Comparison of ENCODE assay signal across 13 cellular contexts in genomic region chr20:36802326-36803223, GRCh38. TPM values are rescaled to one million over a fixed set of nuclear protein-coding genes. Genes with fewer than 3 reads are reported as not detected.
DNase-seq lines count a peak whose midpoint lies in the region; ATAC-seq lines count a peak whose summit lies in the region.
"Had no signal": no experiment of that assay in that cellular context is flagged by ENCODE, and none has a peak within 500 bp of the region (broad histone marks: within the 10 kb centered on the region; RNA-seq: fewer than 3 reads in every experiment).

No MANE protein-coding gene starts in this region.

- peaks cover 2% of the 10 kb centered on the region for H3K4me1 ChIP-seq in mesenchymal stem cell (ENCODE audit: control insufficient read depth, insufficient read depth, low read depth, low read length)

- peaks cover 73 to 91% of the 10 kb centered on the region in 2 experiments for H3K36me3 ChIP-seq in mesenchymal stem cell (ENCODE audit: control insufficient read depth in 1 of 2, insufficient read depth in 2 of 2, low read depth in 1 of 2, low read length in 2 of 2)

- H3K27me3 ChIP-seq in mesenchymal stem cell (ENCODE audit: control insufficient read depth in 1 of 2, insufficient read depth in 1 of 2, low read length in 2 of 2), result no peaks in the 10 kb centered on the region
- H3K27me3 ChIP-seq: cardiac muscle cell had no signal

- no peak overlapping the region for H2AFZ ChIP-seq in mesenchymal stem cell (ENCODE audit: low read depth, low read length)

- H3K4me2 ChIP-seq in mesenchymal stem cell (ENCODE audit: low read length, poor library complexity, severe bottlenecking), result no peak overlapping the region

- no peak overlapping the region for H2AK5ac ChIP-seq in mesenchymal stem cell (ENCODE audit: low read length, severe bottlenecking)

- no peak overlapping the region for H4K91ac ChIP-seq in mesenchymal stem cell (ENCODE audit: low read length)

- H3K9me3 ChIP-seq in mesenchymal stem cell (ENCODE audit: control insufficient read depth, low read length), result no peaks in the 10 kb centered on the region

- H2BK12ac ChIP-seq in mesenchymal stem cell (ENCODE audit: low read length in 2 of 2), result no peak overlapping the region

- H3K18ac ChIP-seq in mesenchymal stem cell (ENCODE audit: low read depth in 1 of 2, low read length in 2 of 2), result no peak overlapping the region

- peak overlapping the region; percentile 29 for H3K27ac ChIP-seq in cingulate gyrus (ENCODE audit: low read depth, low read length)
- H3K27ac ChIP-seq in mesenchymal stem cell (ENCODE audit: low read length, poor library complexity, severe bottlenecking), result no peak overlapping the region
- H3K27ac ChIP-seq: cardiac muscle cell had no signal

- H3K14ac ChIP-seq in mesenchymal stem cell (ENCODE audit: low read length in 2 of 2), result no peak overlapping the region

- H3K9ac ChIP-seq in mesenchymal stem cell (ENCODE audit: low read length), result no peak overlapping the region

- no peak overlapping the region for H3K4me3 ChIP-seq in mesenchymal stem cell (ENCODE audit: insufficient read depth in 1 of 2, low read depth in 1 of 2, low read length in 2 of 2)
- H3K4me3 ChIP-seq: cardiac muscle cell had no signal

- no peak overlapping the region for H2BK120ac ChIP-seq in mesenchymal stem cell (ENCODE audit: low read depth, low read length)

- no peak overlapping the region for H3K4ac ChIP-seq in mesenchymal stem cell (ENCODE audit: low read depth in 1 of 2, low read length in 2 of 2)

- no peak overlapping the region for H4K8ac ChIP-seq in mesenchymal stem cell (ENCODE audit: low read length)

- no peak for ATAC-seq in GM21515 (IDR thresholded peaks at IDR 0.05; ENCODE audit: unreplicated experiment)
- ATAC-seq in HG02623 (IDR thresholded peaks at IDR 0.05; ENCODE audit: unreplicated experiment), result no peak
- ATAC-seq: left lobe of liver had no signal

- H2BK5ac ChIP-seq in mesenchymal stem cell (ENCODE audit: low read depth, low read length, poor library complexity, severe bottlenecking), result no peak overlapping the region

- no peak overlapping the region for H2BK15ac ChIP-seq in mesenchymal stem cell (ENCODE audit: low read depth, poor library complexity, severe bottlenecking)

- H3K79me1 ChIP-seq in mesenchymal stem cell (replicated peaks; ENCODE audit: low read length, poor library complexity, severe bottlenecking), result peaks cover 32% of the 10 kb centered on the region

- H3K23ac ChIP-seq in mesenchymal stem cell (ENCODE audit: low read length in 2 of 2), result no peak overlapping the region

- peak; percentile 50 for DNase-seq in Daoy (ENCODE audit: low read depth)
- peak; percentile 58 for DNase-seq in NCI-H226
- DNase-seq in mesenchymal stem cell, result peak; percentile 52
- no peak for DNase-seq in NOMO-1 treated with dmso at 0.1 percent for 144 hours (lab: John Stamatoyannopoulos, UW; ENCODE audit: unreplicated experiment)
- DNase-seq in NOMO-1 (lab: John Stamatoyannopoulos, UW; ENCODE audit: unreplicated experiment in 2 of 2), result no peak
- DNase-seq: activated CD4-positive, alpha-beta T cell treated with anti-CD3 and anti-CD28 coated beads for 1 hour; MV-4-11; stimulated activated naive CD4-positive, alpha-beta T cell treated with Interleukin-2 at 50 U/mL for 16 hours had no signal

- 96% methylated on average over 14 of the region's 14 CpGs for WGBS in mesenchymal stem cell

RNA-seq across cellular contexts. Expression of gene DSN1, which starts 29.0 kb away (rescaled TPM):
- 37.7 and 51.7 TPM in 2 replicates for total RNA-seq in Daoy (2014; rRNA removed; shearing (Covaris generic))
- 7.9 TPM for polyA plus RNA-seq in mesenchymal stem cell (2013, experiment 1 of 2)
- 8.4 TPM for polyA plus RNA-seq in mesenchymal stem cell (2013, experiment 2 of 2)

RNA-seq across cellular contexts. Expression of gene NDRG3, which starts 56.7 kb away (rescaled TPM):
- total RNA-seq in Daoy (2014; rRNA removed; shearing (Covaris generic)), result 6.0 and 9.9 TPM in 2 replicates
- polyA plus RNA-seq in mesenchymal stem cell (2013, experiment 1 of 2), result 23.9 TPM
- polyA plus RNA-seq in mesenchymal stem cell (2013, experiment 2 of 2), result 23.9 TPM

Comparison
In these comparisons a context has a peak if more than half of its experiments do, and no peak if none do; other contexts are left out.
1. DNase-seq: peak in Daoy (single experiment), NCI-H226 (single experiment) and mesenchymal stem cell (single experiment); none in NOMO-1 treated with dmso at 0.1 percent for 144 hours (single experiment) and NOMO-1 (0 of 2).